In genomic region chr5:14744296-14745187, GRCh38 we compare ENCODE assay signal across 1 cellular context.
TF ChIP-seq lines count a peak whose summit lies in the region.

No MANE protein-coding gene starts in this region.

TF ChIP-seq in HepG2, 621 proteins besides CTCF, POLR2A, EP300 and RAD21 (continued from another document and continues in another):
- TF ChIP-seq PRDM10 (CRISPR knock-in tag; IDR thresholded peaks at IDR 0.05; ENCODE audit: low read depth) (no peak), NCOA1 (CRISPR knock-in tag; IDR thresholded peaks at IDR 0.05) (no peak), MEF2D (CRISPR knock-in tag; IDR thresholded peaks at IDR 0.05) (no peak), ZNF800 (CRISPR knock-in tag; IDR thresholded peaks at IDR 0.05) (no peak), ATF1 (CRISPR knock-in tag; IDR thresholded peaks at IDR 0.05) (no peak), XRCC5 (optimal IDR thresholded peaks at IDR 0.05; ENCODE audit: low read length) (no peak), GLI4 (CRISPR knock-in tag; IDR thresholded peaks at IDR 0.05; ENCODE audit: borderline replicate concordance) (no peak), GTF3A (CRISPR knock-in tag; conservative IDR thresholded peaks at IDR 0.05) (no peak), ZNF615 (CRISPR knock-in tag; IDR thresholded peaks at IDR 0.05; ENCODE audit: borderline replicate concordance) (no peak), ATF3 (CRISPR knock-in tag; IDR thresholded peaks at IDR 0.05) (no peak), GABPB1 (CRISPR knock-in tag; IDR thresholded peaks at IDR 0.05) (peak; percentile 33; the same call in 1 of the 2 replicates), ZNF326 (CRISPR knock-in tag; IDR thresholded peaks at IDR 0.05; ENCODE audit: borderline replicate concordance) (no peak), PTBP1 (IDR thresholded peaks at IDR 0.05; ENCODE audit: low read depth, low read length, poor library complexity, severe bottlenecking) (no peak), ZNF773 (CRISPR knock-in tag; IDR thresholded peaks at IDR 0.05; ENCODE audit: borderline replicate concordance) (no peak), ZNF552 (CRISPR knock-in tag; IDR thresholded peaks at IDR 0.05; ENCODE audit: borderline replicate concordance) (no peak), MAFF (IDR thresholded peaks at IDR 0.05; ENCODE audit: low read depth, low read length) (no peak), RARG (CRISPR knock-in tag; IDR thresholded peaks at IDR 0.05; ENCODE audit: low read depth) (no peak), MXD4 (CRISPR knock-in tag; IDR thresholded peaks at IDR 0.05) (no peak), NAIF1 (CRISPR knock-in tag; IDR thresholded peaks at IDR 0.05; ENCODE audit: borderline replicate concordance) (no peak), AHDC1 (CRISPR knock-in tag; IDR thresholded peaks at IDR 0.05; ENCODE audit: borderline replicate concordance) (no peak), PRMT3 (CRISPR knock-in tag; IDR thresholded peaks at IDR 0.05; ENCODE audit: borderline replicate concordance, low read depth) (no peak), CREBL2 (CRISPR knock-in tag; IDR thresholded peaks at IDR 0.05; ENCODE audit: borderline replicate concordance) (no peak), TCF12 (IDR thresholded peaks at IDR 0.05) (no peak), TCF12 (CRISPR knock-in tag; IDR thresholded peaks at IDR 0.05) (no peak), FOXM1 (CRISPR knock-in tag; IDR thresholded peaks at IDR 0.05) (no peak), SOX6 (IDR thresholded peaks at IDR 0.05) (no peak), SOX6 (CRISPR knock-in tag; IDR thresholded peaks at IDR 0.05) (peak; percentile 73), ZNF160 (CRISPR knock-in tag; IDR thresholded peaks at IDR 0.05) (no peak), SCMH1 (CRISPR knock-in tag; IDR thresholded peaks at IDR 0.05; ENCODE audit: borderline replicate concordance) (no peak), ZNF704 (CRISPR knock-in tag; IDR thresholded peaks at IDR 0.05; ENCODE audit: borderline replicate concordance) (no peak), MTA3 (CRISPR knock-in tag; IDR thresholded peaks at IDR 0.05) (no peak), NFRKB (IDR thresholded peaks at IDR 0.05) (no peak), ZNF775 (CRISPR knock-in tag; IDR thresholded peaks at IDR 0.05; ENCODE audit: borderline replicate concordance) (no peak), ZMYM4 (CRISPR knock-in tag; IDR thresholded peaks at IDR 0.05) (peak; percentile 78), ARID3A (IDR thresholded peaks at IDR 0.05; ENCODE audit: low read depth, low read length) (no peak), ZBTB21 (CRISPR knock-in tag; IDR thresholded peaks at IDR 0.05) (no peak), ZNF503 (CRISPR knock-in tag; IDR thresholded peaks at IDR 0.05) (no peak), ZMAT5 (CRISPR knock-in tag; IDR thresholded peaks at IDR 0.05; ENCODE audit: borderline replicate concordance, low read depth) (no peak), ZSCAN21 (CRISPR knock-in tag; IDR thresholded peaks at IDR 0.05; ENCODE audit: borderline replicate concordance) (no peak), ZNF83 (CRISPR knock-in tag; IDR thresholded peaks at IDR 0.05; ENCODE audit: borderline replicate concordance) (no peak), ZNF572 (CRISPR knock-in tag; IDR thresholded peaks at IDR 0.05) (no peak), PAWR (CRISPR knock-in tag; IDR thresholded peaks at IDR 0.05; ENCODE audit: borderline replicate concordance) (no peak), SRF (IDR thresholded peaks at IDR 0.05; ENCODE audit: low read depth, low read length) (no peak), TMF1 (CRISPR knock-in tag; IDR thresholded peaks at IDR 0.05; ENCODE audit: low read depth) (no peak), FOXP4 (CRISPR knock-in tag; IDR thresholded peaks at IDR 0.05) (no peak), ZNF530 (CRISPR knock-in tag; IDR thresholded peaks at IDR 0.05; ENCODE audit: low read depth) (no peak)
